In genomic region chr22:31954535-31955326, GRCh38 we compare ENCODE assay signal across 12 cellular contexts. TPM values are rescaled to one million over a fixed set of nuclear protein-coding genes. Genes with fewer than 3 reads are reported as not detected.
A peak's percentile ranks its signal among the peaks of the same experiment; 100 is the strongest.
DNase-seq lines count a peak whose midpoint lies in the region; ATAC-seq and TF ChIP-seq lines count a peak whose summit lies in the region.
"Had no signal": no experiment of that assay in that cellular context is flagged by ENCODE, and none has a peak within 500 bp of the region (broad histone marks: within the 10 kb centered on the region; RNA-seq: fewer than 3 reads in every experiment).

No MANE protein-coding gene starts in this region.

- peak in 1 of 2 donors; percentile 41 for ATAC-seq in upper lobe of left lung (ENCODE audit: low FRiP score in 2 of 2)
- ATAC-seq: PC-3 had no signal

- no peak for DNase-seq in activated CD4-positive, alpha-beta T cell treated with anti-CD3 and anti-CD28 coated beads, Interleukin-2, amount 10 ng/mL, durations not matched to agents 24 days and 14 days
- no peak for DNase-seq in activated CD4-positive, alpha-beta T cell treated with anti-CD3 and anti-CD28 coated beads for 1 hour
- DNase-seq in dorsolateral prefrontal cortex (peak in 2 of 10 donors; percentile 24 to 48), medulla oblongata (ENCODE audit: extremely low spot score) (peak; percentile 71), upper lobe of left lung (no peak), middle frontal gyrus (ENCODE audit: extremely low spot score, low spot score) (no peak), Kasumi-1 (lab: John Stamatoyannopoulos, UW) (no peak), OCI-LY7 (ENCODE audit: low spot score) (no peak)
- DNase-seq: activated effector memory CD4-positive, alpha-beta T cell treated with Interleukin-2 at 50 U/mL for 16 hours; NCI-H146; PC-3 had no signal

- H3K27me3 ChIP-seq in dorsolateral prefrontal cortex: no peaks in the 10 kb centered on the region
- no peaks in the 10 kb centered on the region for H3K27me3 ChIP-seq in upper lobe of left lung

- H3K36me3 Mint-ChIP-seq in activated CD4-positive, alpha-beta T cell treated with anti-CD3 and anti-CD28 coated beads, Interleukin-2, amount 10 ng/mL, durations not matched to agents 24 days and 14 days (ENCODE audit: low read depth): peaks cover 60% of the 10 kb centered on the region

- no peaks in the 10 kb centered on the region for H3K9me3 Mint-ChIP-seq in activated CD4-positive, alpha-beta T cell treated with anti-CD3 and anti-CD28 coated beads, Interleukin-2, amount 10 ng/mL, durations not matched to agents 24 days and 14 days

- no peak overlapping the region for H2AFZ ChIP-seq in OCI-LY7 (ENCODE audit: low read length)

- H3K27ac ChIP-seq in dorsolateral prefrontal cortex (peak overlapping the region in 53 of 59 donors; percentile 5 to 86 (median 53)), upper lobe of left lung (peak overlapping the region; percentile 17 to 66 (median 36)), OCI-LY7 (ENCODE audit: low read depth, low read length, poor library complexity, severe bottlenecking) (no peak overlapping the region)
- H3K27ac ChIP-seq: prostate gland had no signal

- H3K27ac Mint-ChIP-seq in activated CD4-positive, alpha-beta T cell treated with anti-CD3 and anti-CD28 coated beads, Interleukin-2, amount 10 ng/mL, durations not matched to agents 24 days and 14 days: peak overlapping the region; percentile 58

- no peaks in the 10 kb centered on the region for H3K9me3 ChIP-seq in upper lobe of left lung
- H3K9me3 ChIP-seq in OCI-LY7 (ENCODE audit: low read length): no peaks in the 10 kb centered on the region
- H3K9me3 ChIP-seq: prostate gland had no signal

- peak overlapping the region in 3 of 59 donors; percentile 4 to 10 (median 8) for H3K4me3 ChIP-seq in dorsolateral prefrontal cortex
- no peak overlapping the region for H3K4me3 ChIP-seq in upper lobe of left lung
- no peak overlapping the region for H3K4me3 ChIP-seq in OCI-LY7 (ENCODE audit: low read depth, low read length, poor library complexity, severe bottlenecking)
- H3K4me3 ChIP-seq: prostate gland had no signal

- H3K27me3 Mint-ChIP-seq in activated CD4-positive, alpha-beta T cell treated with anti-CD3 and anti-CD28 coated beads, Interleukin-2, amount 10 ng/mL, durations not matched to agents 24 days and 14 days: no peaks in the 10 kb centered on the region

- peak overlapping the region; percentile 30 for H3K4me3 Mint-ChIP-seq in activated CD4-positive, alpha-beta T cell treated with anti-CD3 and anti-CD28 coated beads, Interleukin-2, amount 10 ng/mL, durations not matched to agents 24 days and 14 days

- no TSS peak for BruUV-seq in OCI-LY7 (replicated peaks; lab: Mats Ljungman, UMichigan)

- CTCF ChIA-PET in OCI-LY7 (lab: Charles Lee; ENCODE audit: unreplicated experiment): interaction anchor here (0.7 kb wide), 1 partner anchor 7 kb away, joined by 3 read pairs; no protein-coding TSS in a partner anchor

- H3K36me3 ChIP-seq in upper lobe of left lung: peaks cover 4 to 60% (median 24%) of the 10 kb centered on the region in 4 donors
- peaks cover 92% of the 10 kb centered on the region for H3K36me3 ChIP-seq in OCI-LY7 (ENCODE audit: insufficient read depth, low read length)
- H3K36me3 ChIP-seq: prostate gland had no signal

- H3K4me1 ChIP-seq in upper lobe of left lung (peaks cover 43 to 52% (median 46%) of the 10 kb centered on the region in 4 donors), OCI-LY7 (ENCODE audit: insufficient read depth, low read length, poor library complexity, severe bottlenecking) (peaks cover 7% of the 10 kb centered on the region)
- H3K4me1 ChIP-seq: prostate gland had no signal

- TF ChIP-seq EP300 in upper lobe of left lung (IDR thresholded peaks at IDR 0.05): no peak

- TF ChIP-seq CTCF in dorsolateral prefrontal cortex (IDR thresholded peaks at IDR 0.05 in 54 of 56, conservative IDR thresholded peaks at IDR 0.05 in 2 of 56; ENCODE audit: low read depth in 1 of 56, partially characterized antibody in 56 of 56): no peak
- TF ChIP-seq CTCF in upper lobe of left lung (IDR thresholded peaks at IDR 0.05): no peak
- TF ChIP-seq CTCF in OCI-LY7 (conservative IDR thresholded peaks at IDR 0.05; ENCODE audit: low read length): no peak

- no peak overlapping the region for H3K4me2 ChIP-seq in OCI-LY7 (ENCODE audit: low read length)

- peaks cover 61% of the 10 kb centered on the region for H3K4me1 Mint-ChIP-seq in activated CD4-positive, alpha-beta T cell treated with anti-CD3 and anti-CD28 coated beads, Interleukin-2, amount 10 ng/mL, durations not matched to agents 24 days and 14 days

- H3K9me2 ChIP-seq in OCI-LY7 (ENCODE audit: insufficient read depth, low read length): no peaks in the 10 kb centered on the region

- POLR2A ChIA-PET in OCI-LY7 (lab: Charles Lee): no interaction called here

- TF ChIP-seq POLR2A in upper lobe of left lung (IDR thresholded peaks at IDR 0.05): no peak

- peaks cover 46% of the 10 kb centered on the region for H4K20me1 ChIP-seq in OCI-LY7 (ENCODE audit: insufficient read depth, low read length)

- intact Hi-C loops in activated CD4-positive, alpha-beta T cell treated with anti-CD3 and anti-CD28 coated beads, Interleukin-2, amount 10 ng/mL, durations not matched to agents 24 days and 14 days (cut with micrococcal nuclease): no loop called here
- intact Hi-C loops in dorsolateral prefrontal cortex (cut with DNase I) (loop anchor here in 1 of 2 donors (10.0 kb wide), 1 partner anchor 460 kb away; the partner anchor contains the start of gene SFI1), OCI-LY7 (cut with micrococcal nuclease; ENCODE audit: unreplicated experiment) (no loop called here)

- WGBS in upper lobe of left lung, 2 donors: 83 to 86% methylated on average over 6 of the region's 6 CpGs

- peaks cover 65% of the 10 kb centered on the region for H3K79me2 ChIP-seq in OCI-LY7 (ENCODE audit: insufficient read depth, low read depth, low read length)

RNA-seq across cellular contexts. Expression of gene YWHAH, which starts 10.4 kb away (rescaled TPM):
- 138 and 141 TPM in 2 replicates for total RNA-seq in activated CD4-positive, alpha-beta T cell treated with anti-CD3 and anti-CD28 coated beads, Interleukin-2, amount 10 ng/mL, durations not matched to agents 24 days and 14 days
- total RNA-seq in dorsolateral prefrontal cortex: 1,000 to 10,000 TPM in 48 of 120 experiments, 100 to 1,000 TPM in 72; 191 to 1,478 (median 946) TPM
- total RNA-seq in upper lobe of left lung: 100 to 1,000 TPM in 5 of 6 donors, 10 to 100 TPM in 1; 46.1 to 208 (median 164) TPM
- 103 and 113 TPM in 2 replicates for total RNA-seq in OCI-LY7 (2014; rRNA removed; shearing (Covaris generic))
- 145 and 155 TPM in 2 replicates for total RNA-seq in OCI-LY7 (2022)
